7 cellular contexts compared by ENCODE assay signal in the genomic region with DNA sequence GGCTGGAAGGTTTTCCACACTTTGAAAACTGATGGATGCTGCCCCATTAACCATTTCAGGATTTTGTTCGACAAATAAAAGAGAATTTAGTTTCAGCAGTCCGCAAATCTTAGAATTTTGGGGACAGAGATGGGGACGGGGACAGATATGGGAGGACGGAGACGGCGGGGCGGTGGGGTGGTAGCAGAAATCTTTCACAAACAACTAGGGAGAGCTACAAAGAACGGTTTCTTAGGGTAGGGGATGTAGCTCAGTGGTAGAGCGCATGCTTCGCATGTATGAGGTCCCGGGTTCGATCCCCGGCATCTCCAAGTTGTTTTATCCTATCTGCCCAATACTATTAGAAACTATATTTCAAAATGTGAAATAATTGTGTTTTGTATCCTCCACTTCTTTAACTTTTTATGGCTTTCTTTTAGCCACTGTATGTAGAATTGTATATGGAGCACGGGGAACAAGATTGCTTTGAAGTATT.
A peak's percentile ranks its signal among the peaks of the same experiment; 100 is the strongest.
DNase-seq lines count a peak whose midpoint lies in the region; ATAC-seq lines count a peak whose summit lies in the region.

No MANE protein-coding gene starts in this region.

- ATAC-seq in GM18861 (IDR thresholded peaks at IDR 0.05; ENCODE audit: unreplicated experiment) (peak; percentile 28), HG03378 (IDR thresholded peaks at IDR 0.05; ENCODE audit: unreplicated experiment) (peak; percentile 30), memory B cell (ENCODE audit: low read depth) (peak; percentile 61)

- no peak overlapping the region for H3K27ac Mint-ChIP-seq in memory B cell

- H3K27me3 Mint-ChIP-seq in memory B cell, result no peaks in the 10 kb centered on the region

- H3K9me3 Mint-ChIP-seq in memory B cell, result no peaks in the 10 kb centered on the region

- no peaks in the 10 kb centered on the region for H3K36me3 Mint-ChIP-seq in memory B cell

- peaks cover 17% of the 10 kb centered on the region for H3K4me1 Mint-ChIP-seq in memory B cell

- no peak overlapping the region for H3K4me3 Mint-ChIP-seq in memory B cell

- DNase-seq in NCI-H526 treated with DMSO at 0.1 percent for 48 hours (lab: John Stamatoyannopoulos, UW), result peak; percentile 71
- peak; percentile 80 to 81 for DNase-seq in activated CD4-positive, alpha-beta T cell treated with anti-CD3 and anti-CD28 coated beads, Interleukin-2, amount 50 U/mL, for 24 hours (ENCODE audit: low read depth in 1 of 2, low spot score in 1 of 2)
- DNase-seq in effector CD8-positive, alpha-beta T cell (lab: John Stamatoyannopoulos, UW), result peak; percentile 57
- peak; percentile 73 to 77 for DNase-seq in memory B cell (ENCODE audit: low spot score in 2 of 2)
- DNase-seq in stimulated activated CD8-positive, alpha-beta memory T cell treated with anti-CD3 and anti-CD28 coated beads, Interleukin-12 subunit alpha, Interleukin-12 subunit beta, amount 100 ng/mL, for 4 hours (ENCODE audit: low read depth), result peak; percentile 59

Comparison
In these comparisons a context has a peak if more than half of its experiments do, and no peak if none do; other contexts are left out.
1. Peak in every context shown above with its lines: DNase-seq and ATAC-seq.